25 cellular contexts compared by ENCODE assay signal in the genomic region with DNA sequence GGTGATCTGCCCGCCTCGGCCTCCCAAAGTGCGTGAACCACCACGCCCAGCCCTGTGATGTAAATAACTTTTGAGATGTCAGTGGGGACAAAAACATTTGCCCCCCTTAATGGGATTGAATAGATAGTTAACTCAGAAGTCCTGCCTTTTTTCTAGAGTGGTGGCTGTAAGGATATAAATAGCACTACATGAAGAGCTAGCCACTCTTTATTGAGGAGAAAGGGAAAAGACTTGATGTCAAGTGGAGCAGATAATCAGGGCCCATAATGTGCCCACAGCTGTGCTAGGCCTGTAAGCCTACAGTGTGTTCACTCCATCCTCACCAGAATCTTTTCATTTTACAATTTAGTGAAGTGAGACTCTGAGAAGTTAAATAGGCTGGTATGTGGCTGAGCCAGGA. TPM values are rescaled to one million over a fixed set of nuclear protein-coding genes. Genes with fewer than 3 reads are reported as not detected.
"Had no signal": no experiment of that assay in that cellular context is flagged by ENCODE, and none has a peak within 500 bp of the region (broad histone marks: within the 10 kb centered on the region; RNA-seq: fewer than 3 reads in every experiment).

No MANE protein-coding gene starts in this region.

- H3K4me1 ChIP-seq: breast epithelium had no signal

- ATAC-seq: activated CD4-positive, alpha-beta T cell treated with anti-CD3 and anti-CD28 coated beads for 36 hours; activated naive CD4-positive, alpha-beta T cell treated with anti-CD3 and anti-CD28 coated beads, Interleukin-2, amount 50 U/mL, for 72 hours; activated T-cell treated with anti-CD3 and anti-CD28 coated beads, Interleukin-2, amount 50 U/mL, for 72 hours; esophagus mucosa had no signal

- DNase-seq: activated CD4-positive, alpha-beta memory T cell treated with anti-CD3 and anti-CD28 coated beads, Interleukin-2, amount 10 ng/mL, durations not matched to agents 7 days and 5 days; activated CD4-positive, alpha-beta T cell treated with anti-CD3 and anti-CD28 coated beads for 36 hours; activated CD4-positive, alpha-beta T cell treated with anti-CD3 and anti-CD28 coated beads, Interleukin-2, amount 10 ng/mL, durations not matched to agents 24 days and 14 days; activated CD4-positive, CD25-positive, alpha-beta regulatory T cell; activated CD4-positive, CD25-positive, alpha-beta regulatory T cell treated with anti-CD3 and anti-CD28 coated beads, Interleukin-2, amount 50 U/mL, for 72 hours; activated CD8-positive, alpha-beta memory T cell treated with anti-CD3 and anti-CD28 coated beads, Interleukin-2, amount 50 U/mL, for 48 hours; activated gamma-delta T cell; activated naive CD4-positive, alpha-beta T cell; activated naive CD4-positive, alpha-beta T cell treated with anti-CD3 and anti-CD28 coated beads, Interleukin-2, amount 10 ng/mL, durations not matched to agents 7 days and 5 days; activated naive CD8-positive, alpha-beta T cell treated with anti-CD3 and anti-CD28 coated beads, Interleukin-2, amount 10 ng/mL, durations not matched to agents 7 days and 5 days; activated T-cell treated with anti-CD3 and anti-CD28 coated beads for 4 hours; activated T-cell treated with anti-CD3 and anti-CD28 coated beads, Interleukin-2, amount 50 U/mL, for 24 hours; activated T-cell treated with anti-CD3 and anti-CD28 coated beads, Interleukin-2, amount 50 U/mL, for 72 hours; dorsolateral prefrontal cortex; effector memory CD4-positive, alpha-beta T cell; endodermal cell; foreskin fibroblast; head of caudate nucleus; T-helper 2 cell had no signal

- H3K27ac ChIP-seq: ascending aorta, breast epithelium, cardiac muscle cell, coronary artery, dorsolateral prefrontal cortex had no signal

- H3K9me3 ChIP-seq: ascending aorta, breast epithelium had no signal

- H3K4me3 ChIP-seq: ascending aorta, breast epithelium, cardiac muscle cell, coronary artery, dorsolateral prefrontal cortex had no signal

- H3K36me3 ChIP-seq: ascending aorta, breast epithelium, cardiac muscle cell had no signal

- H3K27me3 ChIP-seq: ascending aorta had no signal

RNA-seq across cellular contexts. Expression of a gene that starts 3.6 kb away (rescaled TPM):
- total RNA-seq: activated CD4-positive, alpha-beta T cell treated with anti-CD3 and anti-CD28 coated beads, Interleukin-2, amount 10 ng/mL, durations not matched to agents 24 days and 14 days had no signal
